In genomic region chr10:68406111-68406814, GRCh38 we compare ENCODE assay signal across 8 cellular contexts. TPM values are rescaled to one million over a fixed set of nuclear protein-coding genes. Genes with fewer than 3 reads are reported as not detected.
A peak's percentile ranks its signal among the peaks of the same experiment; 100 is the strongest.
DNase-seq lines count a peak whose midpoint lies in the region; ATAC-seq and TF ChIP-seq lines count a peak whose summit lies in the region.

No MANE protein-coding gene starts in this region.

- H3K36me3 Mint-ChIP-seq in activated CD8-positive, alpha-beta memory T cell treated with anti-CD3 and anti-CD28 coated beads, Interleukin-2, amount 10 ng/mL, durations not matched to agents 7 days and 5 days, result peaks cover 2% of the 10 kb centered on the region
- H3K36me3 Mint-ChIP-seq in activated B cell treated with CpG ODN at 0.5 μM for 24 hours (ENCODE audit: low read depth), result peaks cover 7% of the 10 kb centered on the region

- no peaks in the 10 kb centered on the region for H3K27me3 ChIP-seq in right lobe of liver

- peak overlapping the region; percentile 85 for H3K27ac Mint-ChIP-seq in activated CD8-positive, alpha-beta memory T cell treated with anti-CD3 and anti-CD28 coated beads, Interleukin-2, amount 10 ng/mL, durations not matched to agents 7 days and 5 days
- peak overlapping the region; percentile 85 for H3K27ac Mint-ChIP-seq in activated B cell treated with CpG ODN at 0.5 μM for 24 hours

- intact Hi-C loops in activated B cell treated with CpG ODN at 0.5 μM for 24 hours (cut with micrococcal nuclease), result loop anchor here (1.0 to 2.0 kb wide), 2 partner anchors 74 to 331 kb away; partner anchors contain the start of genes HERC4, HNRNPH3 and PBLD
- intact Hi-C loops in right lobe of liver (cut with DNase I), result no loop called here

- ATAC-seq in activated CD8-positive, alpha-beta memory T cell treated with anti-CD3 and anti-CD28 coated beads, Interleukin-2, amount 10 ng/mL, durations not matched to agents 7 days and 5 days, result peak; percentile 29
- peak; percentile 25 for ATAC-seq in HG02623 (IDR thresholded peaks at IDR 0.05; ENCODE audit: unreplicated experiment)
- peak; percentile 15 for ATAC-seq in activated B cell treated with CpG ODN at 0.5 μM for 24 hours (ENCODE audit: low read depth)
- ATAC-seq in right lobe of liver, result peak; percentile 66 to 75 (median 70)

- H3K9me3 Mint-ChIP-seq in activated CD8-positive, alpha-beta memory T cell treated with anti-CD3 and anti-CD28 coated beads, Interleukin-2, amount 10 ng/mL, durations not matched to agents 7 days and 5 days (ENCODE audit: low read depth), result no peaks in the 10 kb centered on the region
- H3K9me3 Mint-ChIP-seq in activated B cell treated with CpG ODN at 0.5 μM for 24 hours, result no peaks in the 10 kb centered on the region

- H3K36me3 ChIP-seq in right lobe of liver, result peaks cover 0 to 5% (median 0%) of the 10 kb centered on the region in 4 donors

- no peaks in the 10 kb centered on the region for H3K9me3 ChIP-seq in right lobe of liver

- H3K27me3 Mint-ChIP-seq in activated CD8-positive, alpha-beta memory T cell treated with anti-CD3 and anti-CD28 coated beads, Interleukin-2, amount 10 ng/mL, durations not matched to agents 7 days and 5 days, result no peaks in the 10 kb centered on the region
- H3K27me3 Mint-ChIP-seq in activated B cell treated with CpG ODN at 0.5 μM for 24 hours, result no peaks in the 10 kb centered on the region

- H3K27ac ChIP-seq in right lobe of liver, result peak overlapping the region; percentile 75 to 93 (median 76)

- peak overlapping the region; percentile 87 for H3K4me3 Mint-ChIP-seq in activated CD8-positive, alpha-beta memory T cell treated with anti-CD3 and anti-CD28 coated beads, Interleukin-2, amount 10 ng/mL, durations not matched to agents 7 days and 5 days
- H3K4me3 Mint-ChIP-seq in activated B cell treated with CpG ODN at 0.5 μM for 24 hours, result peak overlapping the region; percentile 92

- peak overlapping the region; percentile 96 to 100 (median 97) for H3K4me3 ChIP-seq in right lobe of liver

- TF ChIP-seq CTCF in activated B cell treated with CpG ODN at 0.5 μM for 24 hours (IDR thresholded peaks at IDR 0.05) (no peak), right lobe of liver (IDR thresholded peaks at IDR 0.05) (no peak)

- no peak for TF ChIP-seq POLR2A in right lobe of liver (IDR thresholded peaks at IDR 0.05)

- no peaks in the 10 kb centered on the region for H3K4me1 ChIP-seq in right lobe of liver

- DNase-seq in activated CD8-positive, alpha-beta memory T cell treated with anti-CD3 and anti-CD28 coated beads, Interleukin-2, amount 10 ng/mL, durations not matched to agents 7 days and 5 days, result peak; percentile 62
- DNase-seq in activated CD8-positive, alpha-beta memory T cell treated with anti-CD3 and anti-CD28 coated beads, Interleukin-2, amount 50 U/mL, for 4 hours, result no peak
- DNase-seq in NCI-H1048 (lab: John Stamatoyannopoulos, UW), result peak; percentile 43
- no peak for DNase-seq in activated B cell treated with CpG ODN at 0.5 μM for 24 hours
- DNase-seq in ecto neural progenitor cell (ENCODE audit: low spot score), result peak; percentile 83
- peak; percentile 60 to 70 (median 64) for DNase-seq in right lobe of liver
- peak; percentile 6 to 34 for DNase-seq in stimulated activated CD4-positive, alpha-beta T cell treated with anti-CD3 and anti-CD28 coated beads, Interleukin-4, amount 100 ng/mL, for 4 hours

- POLR2A ChIA-PET in activated B cell treated with CpG ODN at 0.5 μM for 24 hours (lab: Charles Lee), result interaction anchor here (0.9 to 2.5 kb wide), 7 partner anchors 9 to 773 kb away, joined by 3 to 32 read pairs (median 4); partner anchors contain the start of genes CCAR1, HNRNPH3 and PBLD

- peaks cover 22% of the 10 kb centered on the region for H3K4me1 Mint-ChIP-seq in activated CD8-positive, alpha-beta memory T cell treated with anti-CD3 and anti-CD28 coated beads, Interleukin-2, amount 10 ng/mL, durations not matched to agents 7 days and 5 days
- H3K4me1 Mint-ChIP-seq in activated B cell treated with CpG ODN at 0.5 μM for 24 hours, result peaks cover 15% of the 10 kb centered on the region

- CTCF ChIA-PET in activated CD8-positive, alpha-beta memory T cell treated with anti-CD3 and anti-CD28 coated beads, Interleukin-2, amount 10 ng/mL, durations not matched to agents 7 days and 5 days (lab: Charles Lee), result interaction anchor here (0.6 to 2.2 kb wide), 18 partner anchors 8 to 592 kb away, joined by 3 to 8 read pairs (median 3); partner anchors contain the start of genes DDX50, DNA2, HNRNPH3 and PBLD
- CTCF ChIA-PET in activated B cell treated with CpG ODN at 0.5 μM for 24 hours (lab: Charles Lee), result interaction anchor here (0.6 to 1.0 kb wide), 3 partner anchors 42 to 103 kb away, joined by 3 read pairs; no protein-coding TSS in a partner anchor

- 1% methylated on average over 29 of the region's 38 CpGs for WGBS in right lobe of liver (ENCODE audit: insufficient coverage, low coverage, low lambda C conversion rate, missing lambda C conversion rate)

RNA-seq across cellular contexts. Expression of gene RUFY2, which starts 0.8 kb away (rescaled TPM):
- 10 to 100 TPM in 1 of 2 experiments, 1 to 10 TPM in 1; 9.7 to 12.4 TPM for total RNA-seq in activated CD8-positive, alpha-beta memory T cell treated with anti-CD3 and anti-CD28 coated beads, Interleukin-2, amount 10 ng/mL, durations not matched to agents 7 days and 5 days
- total RNA-seq in activated B cell treated with CpG ODN at 0.5 μM for 24 hours, result 23.1 and 28.5 TPM in 2 replicates
- 1 to 10 TPM; 4.7 to 9.0 (median 5.6) TPM for total RNA-seq in right lobe of liver

Comparison
In these comparisons a context has a peak if more than half of its experiments do, and no peak if none do; other contexts are left out.
1. DNase-seq: peak in activated CD8-positive, alpha-beta memory T cell treated with anti-CD3 and anti-CD28 coated beads, Interleukin-2, amount 10 ng/mL, durations not matched to agents 7 days and 5 days (single experiment), NCI-H1048 (single experiment), ecto neural progenitor cell (single experiment), right lobe of liver (3 of 3) and stimulated activated CD4-positive, alpha-beta T cell treated with anti-CD3 and anti-CD28 coated beads, Interleukin-4, amount 100 ng/mL, for 4 hours (2 of 2); none in activated CD8-positive, alpha-beta memory T cell treated with anti-CD3 and anti-CD28 coated beads, Interleukin-2, amount 50 U/mL, for 4 hours (single experiment) and activated B cell treated with CpG ODN at 0.5 μM for 24 hours (single experiment).
2. ATAC-seq: peak in every context shown above with its lines; median percentile 70 in right lobe of liver; 29 in activated CD8-positive, alpha-beta memory T cell treated with anti-CD3 and anti-CD28 coated beads, Interleukin-2, amount 10 ng/mL, durations not matched to agents 7 days and 5 days; 25 in HG02623; 15 in activated B cell treated with CpG ODN at 0.5 μM for 24 hours.